ENCODE assay signal across 10 cellular contexts in genomic region chr22:29798318-29798717, GRCh38. TPM values are rescaled to one million over a fixed set of nuclear protein-coding genes. Genes with fewer than 3 reads are reported as not detected.
DNase-seq lines count a peak whose midpoint lies in the region; ATAC-seq, FAIRE-seq and TF ChIP-seq lines count a peak whose summit lies in the region.
"Had no signal": no experiment of that assay in that cellular context is flagged by ENCODE, and none has a peak within 500 bp of the region (broad histone marks: within the 10 kb centered on the region; RNA-seq: fewer than 3 reads in every experiment).

No MANE protein-coding gene starts in this region.

- peaks cover 0 to 23% (median 12%) of the 10 kb centered on the region in 11 experiments; a peak in 9 of 22 replicates for H4K20me1 ChIP-seq in BLaER1 treated with 17β-estradiol and CSF1 and Interleukin-3, amounts not matched to agents 10 nM and 100 nM
- H4K20me1 ChIP-seq in astrocyte (ENCODE audit: insufficient read depth, low read length) = no peaks in the 10 kb centered on the region

- peaks cover 23% of the 10 kb centered on the region for H3K36me3 Mint-ChIP-seq in astrocyte (ENCODE audit: low read depth, unreplicated experiment)
- no peaks in the 10 kb centered on the region for H3K36me3 Mint-ChIP-seq in neural crest cell (ENCODE audit: low read depth)

- peak overlapping the region; percentile 68 to 86 (median 74); a peak in 21 of 22 replicates for H3K27ac ChIP-seq in BLaER1 treated with 17β-estradiol and CSF1 and Interleukin-3, amounts not matched to agents 10 nM and 100 nM
- H3K27ac ChIP-seq in astrocyte (ENCODE audit: low read depth, low read length) = no peak overlapping the region

- peak overlapping the region; percentile 35 to 73 (median 58); a peak in 15 of 22 replicates for H3K9ac ChIP-seq in BLaER1 treated with 17β-estradiol and CSF1 and Interleukin-3, amounts not matched to agents 10 nM and 100 nM
- no peak overlapping the region for H3K9ac ChIP-seq in astrocyte (ENCODE audit: low read length)

- FAIRE-seq in astrocyte (lab: Jason Lieb, UNC) = no peak
- FAIRE-seq: HTR-8/SVneo, islet of Langerhans had no signal

- H3K27me3 Mint-ChIP-seq in astrocyte (ENCODE audit: low read depth, unreplicated experiment) = no peaks in the 10 kb centered on the region
- no peaks in the 10 kb centered on the region for H3K27me3 Mint-ChIP-seq in neural crest cell (ENCODE audit: low read depth)

- H3K27me3 ChIP-seq in BLaER1 treated with 17β-estradiol and CSF1 and Interleukin-3, amounts not matched to agents 10 nM and 100 nM = no peaks in the 10 kb centered on the region
- no peaks in the 10 kb centered on the region for H3K27me3 ChIP-seq in astrocyte (ENCODE audit: insufficient read depth, low read length)

- H3K4me1 ChIP-seq in BLaER1 treated with 17β-estradiol and CSF1 and Interleukin-3, amounts not matched to agents 10 nM and 100 nM = peaks cover 52 to 60% (median 57%) of the 10 kb centered on the region in 10 experiments
- peaks cover 16% of the 10 kb centered on the region for H3K4me1 ChIP-seq in astrocyte (ENCODE audit: insufficient read depth, low read length)

- H3K4me2 ChIP-seq in BLaER1 treated with 17β-estradiol and CSF1 and Interleukin-3, amounts not matched to agents 10 nM and 100 nM = peak overlapping the region; percentile 89 to 99 (median 93)
- H3K4me2 ChIP-seq in astrocyte (ENCODE audit: low read length) = peak overlapping the region; percentile 49

- H3K4me3 Mint-ChIP-seq in astrocyte (ENCODE audit: unreplicated experiment) (peak overlapping the region; percentile 12), neural crest cell (no peak overlapping the region)

- H3K36me3 ChIP-seq in BLaER1 treated with 17β-estradiol and CSF1 and Interleukin-3, amounts not matched to agents 10 nM and 100 nM = peaks cover 67 to 92% (median 81%) of the 10 kb centered on the region in 11 experiments
- peaks cover 28% of the 10 kb centered on the region for H3K36me3 ChIP-seq in astrocyte (ENCODE audit: insufficient read depth, low read length)

- H3K79me2 ChIP-seq in astrocyte (ENCODE audit: insufficient read depth, low read length) = no peaks in the 10 kb centered on the region

- ATAC-seq in GM19397 (IDR thresholded peaks at IDR 0.05; ENCODE audit: unreplicated experiment) (no peak), GM21619 (IDR thresholded peaks at IDR 0.05; ENCODE audit: unreplicated experiment) (no peak)

- DNase-seq in GM20000 (ENCODE audit: low spot score) (peak; percentile 51), astrocyte (ENCODE audit: low read depth) (no peak), neural crest cell (ENCODE audit: low read depth, low spot score) (no peak), DMS 273 (lab: John Stamatoyannopoulos, UW; ENCODE audit: unreplicated experiment) (no peak), glomerular visceral epithelial cell (ENCODE audit: extremely low spot score) (no peak)

- TF ChIP-seq CTCF in GM20000 (IDR thresholded peaks at IDR 0.05; ENCODE audit: extremely low read depth, missing control alignments) (no peak), astrocyte (IDR thresholded peaks at IDR 0.05; ENCODE audit: insufficient read depth, low read depth, low read length) (no peak), neural crest cell (conservative IDR thresholded peaks at IDR 0.05) (no peak)

- H3K9me3 Mint-ChIP-seq in astrocyte (ENCODE audit: unreplicated experiment) = no peaks in the 10 kb centered on the region
- H3K9me3 Mint-ChIP-seq in neural crest cell = no peaks in the 10 kb centered on the region

- H3K9me3 ChIP-seq in BLaER1 treated with 17β-estradiol and CSF1 and Interleukin-3, amounts not matched to agents 10 nM and 100 nM (replicated peaks in 1 of 11) = no peaks in the 10 kb centered on the region
- H3K9me3 ChIP-seq in astrocyte (ENCODE audit: insufficient read depth, low read depth, low read length) = no peaks in the 10 kb centered on the region

- peak overlapping the region in 5 of 10 experiments; percentile 11 to 43 (median 23); a peak in 6 of 20 replicates for H3K4me3 ChIP-seq in BLaER1 treated with 17β-estradiol and CSF1 and Interleukin-3, amounts not matched to agents 10 nM and 100 nM
- no peak overlapping the region for H3K4me3 ChIP-seq in astrocyte (ENCODE audit: insufficient read depth, low read depth, low read length)

- no peak overlapping the region for H2AFZ ChIP-seq in astrocyte (ENCODE audit: low read depth, low read length)

- H3K27ac Mint-ChIP-seq in astrocyte (ENCODE audit: unreplicated experiment) (peak overlapping the region; percentile 90), neural crest cell (ENCODE audit: unreplicated experiment) (peak overlapping the region; percentile 62)

- peaks cover 40% of the 10 kb centered on the region for H3K4me1 Mint-ChIP-seq in astrocyte (ENCODE audit: low read depth, unreplicated experiment)
- no peaks in the 10 kb centered on the region for H3K4me1 Mint-ChIP-seq in neural crest cell

RNA-seq across cellular contexts. Expression of gene UQCR10, which starts 31.1 kb away (rescaled TPM):
- total RNA-seq in astrocyte (110 and 112 TPM in 2 replicates), neural crest cell (116 and 120 TPM in 2 replicates)

RNA-seq across cellular contexts. Expression of gene ZMAT5, which starts 31.5 kb away (rescaled TPM):
- total RNA-seq in astrocyte (24.4 and 24.8 TPM in 2 replicates), neural crest cell (25.3 and 26.2 TPM in 2 replicates)

RNA-seq across cellular contexts. Expression of gene ASCC2, which starts 39.8 kb away (rescaled TPM):
- total RNA-seq in astrocyte (69.5 and 71.2 TPM in 2 replicates), neural crest cell (44.6 and 45.6 TPM in 2 replicates)
